ENCODE assay signal across 8 cellular contexts in genomic region chr17:55420776-55421178, GRCh38. TPM values are rescaled to one million over a fixed set of nuclear protein-coding genes. Genes with fewer than 3 reads are reported as not detected.
DNase-seq lines count a peak whose midpoint lies in the region; ATAC-seq and TF ChIP-seq lines count a peak whose summit lies in the region.

No MANE protein-coding gene starts in this region.

- H3K9me3 ChIP-seq in KOPT-K1 (ENCODE audit: insufficient read depth, low read length, poor library complexity, severe bottlenecking) (no peaks in the 10 kb centered on the region), lung (ENCODE audit: control insufficient read depth in 2 of 2, insufficient read depth in 1 of 2, low read length in 1 of 2) (no peaks in the 10 kb centered on the region)

- H3K27me3 ChIP-seq in dorsolateral prefrontal cortex (no peaks in the 10 kb centered on the region), lung (ENCODE audit: control insufficient read depth, insufficient read depth) (no peaks in the 10 kb centered on the region)

- no peak for ATAC-seq in lung (ENCODE audit: insufficient read depth, low FRiP score)
- ATAC-seq in HG03571 (IDR thresholded peaks at IDR 0.05; ENCODE audit: unreplicated experiment), result no peak

- peaks cover 9 to 16% of the 10 kb centered on the region in 2 donors for H3K4me1 ChIP-seq in lung (ENCODE audit: control insufficient read depth in 2 of 2, insufficient read depth in 2 of 2, low read length in 2 of 2)

- WGBS in lung, 2 donors, result 1% methylated on average over 20 to 21 of the region's 21 CpGs

- H3K27ac ChIP-seq in KOPT-K1 (ENCODE audit: low read depth, low read length, poor library complexity, severe bottlenecking) (peak overlapping the region; percentile 99), dorsolateral prefrontal cortex (peak overlapping the region in 56 of 59 donors; percentile 18 to 95 (median 80)), lung (ENCODE audit: low read depth in 1 of 2, low read length in 1 of 2) (peak overlapping the region; percentile 66 to 92)

- DNase-seq in DMS53 treated with DMSO at 0.1 percent for 48 hours (lab: John Stamatoyannopoulos, UW; ENCODE audit: unreplicated experiment) (peak; percentile 2), dorsolateral prefrontal cortex (peak in 9 of 10 donors; percentile 23 to 72 (median 44)), lung (ENCODE audit: low spot score) (peak; percentile 30), NK-92 (lab: John Stamatoyannopoulos, UW; ENCODE audit: unreplicated experiment) (no peak)
- peak; percentile 21 to 27 for DNase-seq in activated CD4-positive, alpha-beta T cell treated with anti-CD3 and anti-CD28 coated beads, Interleukin-2, amount 50 U/mL, for 4 hours
- DNase-seq in stimulated activated CD8-positive, alpha-beta memory T cell treated with anti-CD3 and anti-CD28 coated beads, Interleukin-15, amount 100 ng/mL, for 24 hours (ENCODE audit: low read depth), result peak; percentile 8

- H3K4me3 ChIP-seq in dorsolateral prefrontal cortex (peak overlapping the region; percentile 65 to 99 (median 92)), lung (peak overlapping the region; percentile 94)

- TF ChIP-seq CTCF in dorsolateral prefrontal cortex (IDR thresholded peaks at IDR 0.05 in 54 of 56, conservative IDR thresholded peaks at IDR 0.05 in 2 of 56; ENCODE audit: low read depth in 1 of 56, partially characterized antibody in 56 of 56) (no peak), lung (IDR thresholded peaks at IDR 0.05; ENCODE audit: control extremely low read depth, extremely low read depth) (no peak)

- intact Hi-C loops in dorsolateral prefrontal cortex (cut with DNase I), result loop anchor here in 1 of 2 donors (5.0 kb wide), 1 partner anchor 63 kb away; no protein-coding TSS in a partner anchor

- H3K36me3 ChIP-seq in KOPT-K1 (ENCODE audit: insufficient read depth, low read length) (peaks cover 29% of the 10 kb centered on the region), lung (ENCODE audit: control insufficient read depth in 2 of 2, insufficient read depth in 2 of 2, low read length in 2 of 2) (no peaks in the 10 kb centered on the region)

RNA-seq across cellular contexts. Expression of gene MMD, which starts 0.9 kb away (rescaled TPM):
- total RNA-seq in dorsolateral prefrontal cortex (10 to 100 TPM; 29.5 to 73.9 (median 45.2) TPM), lung (10 to 100 TPM; 15.8 to 19.0 TPM)
- polyA plus RNA-seq in lung, result 10 to 100 TPM; 10.9 to 11.1 TPM
